In genomic region chr7:105010538-105011523, GRCh38 we compare ENCODE assay signal across 8 cellular contexts. TPM values are rescaled to one million over a fixed set of nuclear protein-coding genes. Genes with fewer than 3 reads are reported as not detected.
A peak's percentile ranks its signal among the peaks of the same experiment; 100 is the strongest.
DNase-seq lines count a peak whose midpoint lies in the region; ATAC-seq and TF ChIP-seq lines count a peak whose summit lies in the region.

No MANE protein-coding gene starts in this region.

- H3K9me2 ChIP-seq in Loucy (replicated peaks; ENCODE audit: low read depth, low read length): no peaks in the 10 kb centered on the region

- peaks cover 0 to 67% (median 42%) of the 10 kb centered on the region in 11 experiments; a peak in 20 of 22 replicates for H4K20me1 ChIP-seq in BLaER1 treated with 17β-estradiol and CSF1 and Interleukin-3, amounts not matched to agents 10 nM and 100 nM
- H4K20me1 ChIP-seq in Loucy (ENCODE audit: insufficient read depth, low read length, poor library complexity, severe bottlenecking): peaks cover 71% of the 10 kb centered on the region

- peaks cover 26 to 50% (median 45%) of the 10 kb centered on the region in 10 experiments for H3K4me1 ChIP-seq in BLaER1 treated with 17β-estradiol and CSF1 and Interleukin-3, amounts not matched to agents 10 nM and 100 nM
- H3K4me1 ChIP-seq in Loucy (ENCODE audit: insufficient read depth, low read length, poor library complexity, severe bottlenecking) (peaks cover 44% of the 10 kb centered on the region), mucosa of descending colon (ENCODE audit: low read depth) (peaks cover 29% of the 10 kb centered on the region)

- intact Hi-C loops in mucosa of descending colon (cut with DNase I, micrococcal nuclease): no loop called here

- no peak overlapping the region for H2AFZ ChIP-seq in Loucy (ENCODE audit: low read length)

- H3K4me3 ChIP-seq in BLaER1 treated with 17β-estradiol and CSF1 and Interleukin-3, amounts not matched to agents 10 nM and 100 nM: peak overlapping the region; percentile 81 to 98 (median 90)
- peak overlapping the region; percentile 81 for H3K4me3 ChIP-seq in Loucy (ENCODE audit: low read length, poor library complexity, severe bottlenecking)
- peak overlapping the region; percentile 95 for H3K4me3 ChIP-seq in choroid plexus epithelial cell (ENCODE audit: low read depth, low read length)
- peak overlapping the region; percentile 91 for H3K4me3 ChIP-seq in mucosa of descending colon

- H3K36me3 ChIP-seq in BLaER1 treated with 17β-estradiol and CSF1 and Interleukin-3, amounts not matched to agents 10 nM and 100 nM: peaks cover 26 to 50% (median 41%) of the 10 kb centered on the region in 11 experiments
- H3K36me3 ChIP-seq in Loucy (ENCODE audit: insufficient read depth, low read length) (no peaks in the 10 kb centered on the region), mucosa of descending colon (ENCODE audit: low read depth) (no peaks in the 10 kb centered on the region)

- TF ChIP-seq CTCF in Loucy (conservative IDR thresholded peaks at IDR 0.05; ENCODE audit: low read length): no peak
- TF ChIP-seq CTCF in choroid plexus epithelial cell (conservative IDR thresholded peaks at IDR 0.05; ENCODE audit: low read depth, low read length): no peak
- no peak for TF ChIP-seq CTCF in mucosa of descending colon (IDR thresholded peaks at IDR 0.05)

- peak; percentile 48 for DNase-seq in choroid plexus epithelial cell (ENCODE audit: low read depth)
- DNase-seq in mucosa of descending colon: no peak
- DNase-seq in NCI-H748 (lab: John Stamatoyannopoulos, UW; ENCODE audit: unreplicated experiment): no peak

- ATAC-seq in mucosa of descending colon: no peak
- no peak for ATAC-seq in HG02981 (IDR thresholded peaks at IDR 0.05; ENCODE audit: unreplicated experiment)
- ATAC-seq in HG03520 (IDR thresholded peaks at IDR 0.05; ENCODE audit: unreplicated experiment): no peak
- no peak for ATAC-seq in esophagus mucosa

- peaks cover 0 to 4% (median 0%) of the 10 kb centered on the region in 11 experiments; a peak in 1 of 22 replicates for H3K9me3 ChIP-seq in BLaER1 treated with 17β-estradiol and CSF1 and Interleukin-3, amounts not matched to agents 10 nM and 100 nM (replicated peaks in 1 of 11)
- H3K9me3 ChIP-seq in Loucy (ENCODE audit: insufficient read depth, low read depth, low read length) (no peaks in the 10 kb centered on the region), mucosa of descending colon (no peaks in the 10 kb centered on the region)

- H3K27ac ChIP-seq in BLaER1 treated with 17β-estradiol and CSF1 and Interleukin-3, amounts not matched to agents 10 nM and 100 nM: peak overlapping the region; percentile 99 to 100 (median 100)

- peak overlapping the region; percentile 97 to 100 (median 100) for H3K9ac ChIP-seq in BLaER1 treated with 17β-estradiol and CSF1 and Interleukin-3, amounts not matched to agents 10 nM and 100 nM
- H3K9ac ChIP-seq in Loucy (ENCODE audit: low read depth, low read length, poor library complexity, severe bottlenecking): peak overlapping the region; percentile 100

- no peaks in the 10 kb centered on the region for H3K27me3 ChIP-seq in BLaER1 treated with 17β-estradiol and CSF1 and Interleukin-3, amounts not matched to agents 10 nM and 100 nM
- peaks cover 10% of the 10 kb centered on the region for H3K27me3 ChIP-seq in Loucy (ENCODE audit: insufficient read depth, low read length, poor library complexity, severe bottlenecking)

- H3K4me2 ChIP-seq in BLaER1 treated with 17β-estradiol and CSF1 and Interleukin-3, amounts not matched to agents 10 nM and 100 nM: peak overlapping the region; percentile 84 to 99 (median 93)
- peak overlapping the region; percentile 98 for H3K4me2 ChIP-seq in Loucy (ENCODE audit: low read depth, low read length, poor library complexity, severe bottlenecking)

- peaks cover 92% of the 10 kb centered on the region for H3K79me2 ChIP-seq in Loucy (ENCODE audit: insufficient read depth, low read length)

- no peaks in the 10 kb centered on the region for H3F3A ChIP-seq in Loucy (ENCODE audit: low read depth)

RNA-seq across cellular contexts. Expression of gene KMT2E, which starts 3.2 kb away (rescaled TPM):
- total RNA-seq in mucosa of descending colon (100 to 1,000 TPM; 115 to 135 (median 132) TPM), esophagus mucosa (29.0 TPM)
